In the genomic region with DNA sequence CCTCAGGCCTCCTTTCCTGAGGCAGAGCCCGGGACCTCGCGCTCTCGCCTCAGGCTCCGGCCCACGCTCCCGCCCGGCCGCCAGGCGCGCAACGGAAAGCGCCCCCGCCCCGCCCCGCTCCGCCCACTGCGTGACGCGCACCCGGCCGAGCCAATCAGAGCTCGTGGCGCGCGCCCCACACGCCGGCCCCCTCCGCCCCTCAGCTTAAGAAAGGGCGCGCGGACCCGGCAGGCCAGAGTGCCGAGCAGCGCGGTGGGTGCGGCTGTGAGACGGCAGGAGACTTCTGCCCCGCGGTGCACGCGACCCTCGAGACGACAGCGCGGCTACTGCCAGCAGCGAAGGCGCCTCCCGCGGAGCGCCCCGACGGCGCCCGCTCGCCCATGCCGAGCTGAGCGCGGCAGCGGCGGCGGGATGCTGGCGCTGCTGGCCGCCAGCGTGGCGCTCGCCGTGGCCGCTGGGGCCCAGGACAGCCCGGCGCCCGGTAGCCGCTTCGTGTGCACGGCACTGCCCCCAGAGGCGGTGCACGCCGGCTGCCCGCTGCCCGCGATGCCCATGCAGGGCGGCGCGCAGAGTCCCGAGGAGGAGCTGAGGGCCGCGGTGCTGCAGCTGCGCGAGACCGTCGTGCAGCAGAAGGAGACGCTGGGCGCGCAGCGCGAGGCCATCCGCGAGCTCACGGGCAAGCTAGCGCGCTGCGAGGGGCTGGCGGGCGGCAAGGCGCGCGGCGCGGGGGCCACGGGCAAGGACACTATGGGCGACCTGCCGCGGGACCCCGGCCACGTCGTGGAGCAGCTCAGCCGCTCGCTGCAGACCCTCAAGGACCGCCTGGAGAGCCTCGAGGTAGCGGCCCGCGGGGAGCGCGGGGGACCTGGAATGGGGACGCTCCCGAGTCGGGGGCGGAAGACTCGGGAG, we compare ENCODE assay signal across 8 cellular contexts. TPM values are rescaled to one million over a fixed set of nuclear protein-coding genes. Genes with fewer than 3 reads are reported as not detected.
A peak's percentile ranks its signal among the peaks of the same experiment; 100 is the strongest.
DNase-seq lines count a peak whose midpoint lies in the region; ATAC-seq and TF ChIP-seq lines count a peak whose summit lies in the region.

A gene with protein sequence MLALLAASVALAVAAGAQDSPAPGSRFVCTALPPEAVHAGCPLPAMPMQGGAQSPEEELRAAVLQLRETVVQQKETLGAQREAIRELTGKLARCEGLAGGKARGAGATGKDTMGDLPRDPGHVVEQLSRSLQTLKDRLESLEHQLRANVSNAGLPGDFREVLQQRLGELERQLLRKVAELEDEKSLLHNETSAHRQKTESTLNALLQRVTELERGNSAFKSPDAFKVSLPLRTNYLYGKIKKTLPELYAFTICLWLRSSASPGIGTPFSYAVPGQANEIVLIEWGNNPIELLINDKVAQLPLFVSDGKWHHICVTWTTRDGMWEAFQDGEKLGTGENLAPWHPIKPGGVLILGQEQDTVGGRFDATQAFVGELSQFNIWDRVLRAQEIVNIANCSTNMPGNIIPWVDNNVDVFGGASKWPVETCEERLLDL (plus strand): TSS at position 235 of the 909 bp plus-strand sequence. CDS start 177 bp downstream, at position 412.

- peaks cover 37% of the 10 kb centered on the region for H3K27me3 ChIP-seq in brain microvascular endothelial cell (replicated peaks)
- peaks cover 30 to 86% of the 10 kb centered on the region in 2 donors for H3K27me3 ChIP-seq in left lung
- no peaks in the 10 kb centered on the region for H3K27me3 ChIP-seq in testis

- H3K4me1 ChIP-seq in left lung (peaks cover 0 to 19% of the 10 kb centered on the region in 2 donors), testis (peaks cover 7% of the 10 kb centered on the region)

- DNase-seq in AG20443 (ENCODE audit: low spot score) (peak; percentile 33), NCI-H1092 treated with DMSO at 0.1 percent for 48 hours (lab: John Stamatoyannopoulos, UW) (peak; percentile 92), brain microvascular endothelial cell (no peak), left lung (peak in 1 of 2 donors; percentile 79), testis (peak; percentile 93), OCI-M1 (lab: John Stamatoyannopoulos, UW) (no peak), NCI-H226 (no peak)

- H3K36me3 ChIP-seq in brain microvascular endothelial cell (replicated peaks) (no peaks in the 10 kb centered on the region), left lung (no peaks in the 10 kb centered on the region), testis (ENCODE audit: low read depth, missing control alignments) (no peaks in the 10 kb centered on the region)

- TF ChIP-seq POLR2A in testis (IDR thresholded peaks at IDR 0.05): peak; percentile 90

- TF ChIP-seq CTCF in brain microvascular endothelial cell (IDR thresholded peaks at IDR 0.05; ENCODE audit: low read depth, low read length, missing control alignments) (no peak), left lung (IDR thresholded peaks at IDR 0.05) (no peak), testis (IDR thresholded peaks at IDR 0.05) (peak in 1 of 3 experiments; percentile 21)

- H3K9me3 ChIP-seq in left lung (no peaks in the 10 kb centered on the region), testis (no peaks in the 10 kb centered on the region)

- peak; percentile 70 for ATAC-seq in left lung
- ATAC-seq in GM18511 (IDR thresholded peaks at IDR 0.05; ENCODE audit: unreplicated experiment): no peak

- H3K27ac ChIP-seq in brain microvascular endothelial cell (no peak within 1 kb of the TSS), left lung (no peak within 1 kb of the TSS), testis (peak within 1 kb of the TSS in 1 of 2 donors; percentile 71)

- intact Hi-C loops in left lung (cut with DNase I): no loop called here
- intact Hi-C loops in testis (cut with DNase I; ENCODE audit: low total_unique reads): no loop called here

- H3K4me3 ChIP-seq in brain microvascular endothelial cell (ENCODE audit: low read depth, low read length) (peak within 1 kb of the TSS; percentile 27), left lung (no peak within 1 kb of the TSS), testis (peak within 1 kb of the TSS; percentile 71 to 75)

- in situ Hi-C loops in brain microvascular endothelial cell (cut with HindIII; ENCODE audit: low pct_ligation_motif_present, low sequenced_read_pairs): no loop called here

- 1 to 2% methylated on average over 19 to 65 of the region's 130 CpGs for WGBS in testis, 2 donors

RNA-seq across cellular contexts. Expression of the gene that starts here (rescaled TPM):
- total RNA-seq in left lung (1 to 10 TPM; 1.3 TPM), testis (100 to 1,000 TPM; 136 to 139 TPM)
- polyA plus RNA-seq in testis (ENCODE audit: insufficient read depth, low read depth, low replicate concordance): 77.3 TPM

Comparison
In these comparisons a context has a peak if more than half of its experiments do, and no peak if none do; other contexts are left out.
1. RNA of the gene that starts here (total RNA-seq): 136 to 139 TPM in testis; 1.3 TPM in left lung; every median in the first group is over 10 times any median in the second.
2. DNase-seq: peak in AG20443 (single experiment), NCI-H1092 treated with DMSO at 0.1 percent for 48 hours (single experiment) and testis (single experiment); none in brain microvascular endothelial cell (single experiment), OCI-M1 (single experiment) and NCI-H226 (single experiment).
3. H3K4me3 ChIP-seq: peak in brain microvascular endothelial cell (single experiment) and testis (2 of 2); none in left lung (0 of 2).